Comparison of ENCODE assay signal across 1 cellular context in the genomic region with DNA sequence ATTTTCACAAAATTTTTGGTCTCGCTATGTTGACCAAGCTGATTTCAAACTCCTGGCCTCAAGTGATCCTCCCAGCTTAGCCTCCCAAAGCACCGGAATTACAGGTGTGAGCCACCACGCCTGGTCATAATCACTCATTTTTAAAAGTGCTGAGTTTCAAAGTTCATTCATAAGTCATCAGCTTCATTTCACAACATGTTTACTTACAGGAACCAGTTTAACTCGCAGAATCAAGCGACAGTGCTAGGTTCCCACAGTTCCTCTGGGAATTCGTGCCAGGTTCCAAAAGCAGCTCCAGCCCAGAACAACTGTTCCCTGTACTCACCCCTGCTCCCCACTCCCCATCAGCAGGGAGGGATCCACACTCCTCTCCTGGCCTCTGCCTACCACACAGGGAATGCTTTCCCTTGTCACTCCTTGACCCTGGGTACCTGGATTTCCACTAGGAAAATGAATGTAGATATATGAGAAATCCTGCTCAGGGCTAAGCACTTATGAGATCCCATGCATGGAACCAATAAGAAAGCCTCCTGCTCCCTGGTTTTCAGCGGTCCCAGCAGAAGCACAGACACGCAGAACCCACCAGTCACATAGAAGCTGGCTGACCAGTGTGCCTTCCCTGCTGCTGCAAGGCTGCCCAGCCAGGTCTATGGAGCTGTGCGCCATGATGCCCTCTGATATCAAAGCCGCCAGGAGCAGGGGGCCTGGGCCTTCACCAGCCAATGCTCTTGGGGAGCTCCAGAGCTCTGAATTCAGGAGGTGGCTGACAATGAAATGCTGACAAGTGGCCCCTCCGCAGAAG.
TF ChIP-seq lines count a peak whose summit lies in the region.

No MANE protein-coding gene starts in this region.

TF ChIP-seq in liver, 16 proteins besides CTCF, POLR2A, EP300 and RAD21 (continued from another document):
- TF ChIP-seq, protein P1, sequence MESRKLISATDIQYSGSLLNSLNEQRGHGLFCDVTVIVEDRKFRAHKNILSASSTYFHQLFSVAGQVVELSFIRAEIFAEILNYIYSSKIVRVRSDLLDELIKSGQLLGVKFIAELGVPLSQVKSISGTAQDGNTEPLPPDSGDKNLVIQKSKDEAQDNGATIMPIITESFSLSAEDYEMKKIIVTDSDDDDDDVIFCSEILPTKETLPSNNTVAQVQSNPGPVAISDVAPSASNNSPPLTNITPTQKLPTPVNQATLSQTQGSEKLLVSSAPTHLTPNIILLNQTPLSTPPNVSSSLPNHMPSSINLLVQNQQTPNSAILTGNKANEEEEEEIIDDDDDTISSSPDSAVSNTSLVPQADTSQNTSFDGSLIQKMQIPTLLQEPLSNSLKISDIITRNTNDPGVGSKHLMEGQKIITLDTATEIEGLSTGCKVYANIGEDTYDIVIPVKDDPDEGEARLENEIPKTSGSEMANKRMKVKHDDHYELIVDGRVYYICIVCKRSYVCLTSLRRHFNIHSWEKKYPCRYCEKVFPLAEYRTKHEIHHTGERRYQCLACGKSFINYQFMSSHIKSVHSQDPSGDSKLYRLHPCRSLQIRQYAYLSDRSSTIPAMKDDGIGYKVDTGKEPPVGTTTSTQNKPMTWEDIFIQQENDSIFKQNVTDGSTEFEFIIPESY (IDR thresholded peaks at IDR 0.05) = peak; percentile 63
- TF ChIP-seq HNF4G (IDR thresholded peaks at IDR 0.05) (peak; percentile 61), SP1 (IDR thresholded peaks at IDR 0.05) (peak; percentile 85), HNF4A (conservative IDR thresholded peaks at IDR 0.05) (peak; percentile 90 to 91)
TF ChIP-seq in liver: peak in this region for 14.
